In the genomic region with DNA sequence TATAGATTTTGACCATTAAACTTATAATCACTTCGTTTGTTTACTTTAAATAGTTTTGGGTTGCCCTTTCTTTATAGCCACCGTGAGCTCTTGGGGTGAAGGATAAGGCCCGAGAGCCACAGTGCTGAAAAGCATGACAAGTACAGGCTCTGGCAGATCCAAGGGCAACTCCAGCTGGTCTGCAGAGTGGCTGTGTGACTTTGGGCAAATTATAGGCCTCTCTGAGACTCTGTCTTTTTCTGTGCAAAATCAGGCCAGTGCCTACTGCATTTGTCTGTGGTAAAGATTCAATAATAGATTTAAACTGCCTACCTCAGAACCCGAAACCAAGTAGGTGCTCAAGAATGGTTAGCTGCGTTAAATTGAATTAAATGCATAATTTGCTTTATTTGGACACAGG, we compare ENCODE assay signal across 35 cellular contexts.
"Had no signal": no experiment of that assay in that cellular context is flagged by ENCODE, and none has a peak within 500 bp of the region (broad histone marks: within the 10 kb centered on the region; RNA-seq: fewer than 3 reads in every experiment).

No MANE protein-coding gene starts in this region.

- H3K4me2 ChIP-seq: KMS-11 had no signal

- DNase-seq: Karpas-422, Kasumi-1, MG63, MM.1S, MV-4-11, NCI-H1048, NCI-H1092, NCI-H1092 treated with DMSO at 0.1 percent for 48 hours, NCI-H1105, NCI-H1105 treated with DMSO at 0.1 percent for 48 hours, NCI-H1417, NCI-H1417 treated with DMSO at 0.1 percent for 48 hours, NCI-H1436, NCI-H1436 treated with DMSO at 0.1 percent for 48 hours, NCI-H146, NCI-H1694, NCI-H1694 treated with DMSO at 0.1 percent for 48 hours, NCI-H187, NCI-H187 treated with DMSO at 0.1 percent for 48 hours, NCI-H1930, NCI-H2029, NCI-H2029 treated with DMSO at 0.1 percent for 48 hours, NCI-H2081, NCI-H2081 treated with DMSO at 0.1 percent for 48 hours, NCI-H2107, NCI-H2171, NCI-H2171 treated with DMSO at 0.1 percent for 48 hours, NCI-H226, NCI-H345, NCI-H446, NCI-H446 treated with DMSO at 0.1 percent for 48 hours, NCI-H510A, NCI-H510A treated with DMSO at 0.1 percent for 48 hours, NCI-H524 had no signal

- H3K27ac ChIP-seq: KMS-11 had no signal

- H3K9ac ChIP-seq: KMS-11 had no signal

- H3K9me3 ChIP-seq: MG63 had no signal

- H3K4me3 ChIP-seq: MG63 had no signal

- H3K36me3 ChIP-seq: MG63 had no signal

- H3K27me3 ChIP-seq: MG63 had no signal
